ENCODE assay signal across 11 cellular contexts in genomic region chr21:14546719-14547118, GRCh38. TPM values are rescaled to one million over a fixed set of nuclear protein-coding genes. Genes with fewer than 3 reads are reported as not detected.
DNase-seq lines count a peak whose midpoint lies in the region; ATAC-seq, FAIRE-seq and TF ChIP-seq lines count a peak whose summit lies in the region.
"Not testable (repeated sequence)": the region's sequence is repeated elsewhere in the genome, so short reads cannot be mapped to it uniquely, and the experiment has no call there.
"Had no signal": no experiment of that assay in that cellular context is flagged by ENCODE, and none has a peak within 500 bp of the region (broad histone marks: within the 10 kb centered on the region; RNA-seq: fewer than 3 reads in every experiment).

No MANE protein-coding gene starts in this region.

- peaks cover 42 to 77% (median 61%) of the 10 kb centered on the region in 4 donors for H3K4me1 Mint-ChIP-seq in CD4-positive, alpha-beta memory T cell
- peaks cover 59% of the 10 kb centered on the region for H3K4me1 Mint-ChIP-seq in activated B cell treated with CpG ODN at 0.5 μM for 24 hours
- H3K4me1 Mint-ChIP-seq in activated T-cell treated with anti-CD3 and anti-CD28 coated beads, Interleukin-2, amount 50 U/mL, for 24 hours (ENCODE audit: low read depth): peaks cover 66% of the 10 kb centered on the region
- peaks cover 55% of the 10 kb centered on the region for H3K4me1 Mint-ChIP-seq in activated naive CD4-positive, alpha-beta T cell treated with anti-CD3 and anti-CD28 coated beads, Interleukin-2, amount 50 U/mL, for 24 hours
- peaks cover 31 to 76% (median 68%) of the 10 kb centered on the region in 7 donors for H3K4me1 Mint-ChIP-seq in naive thymus-derived CD4-positive, alpha-beta T cell
- peaks cover 28% of the 10 kb centered on the region for H3K4me1 Mint-ChIP-seq in stimulated activated memory B cell treated with anti-CD40 and anti-IgM and Interleukin-4, amounts not matched to agents 10 μg/mL and 1 μg/mL and 100 μg/mL, for 72 hours

- not testable (repeated sequence) for H3K9ac ChIP-seq in K562 (ENCODE audit: insufficient read depth in 1 of 2, low read depth in 2 of 2, low read length in 2 of 2)

- H3K9me1 ChIP-seq in K562 (ENCODE audit: control insufficient read depth, insufficient read depth, low read length): not testable (repeated sequence)

- not testable (repeated sequence) for H4K20me1 ChIP-seq in K562 (replicated peaks; ENCODE audit: control insufficient read depth, insufficient read depth, low read length)

- peak overlapping the region; percentile 61 for H2AFZ ChIP-seq in K562 (ENCODE audit: low read depth, low read length)

- DNase-seq in CD4-positive, alpha-beta memory T cell: peak in 1 of 5 donors; percentile 12
- DNase-seq in activated B cell treated with CpG ODN at 0.5 μM for 24 hours; activated T-cell treated with anti-CD3 and anti-CD28 coated beads, Interleukin-2, amount 50 U/mL, for 24 hours; K562 (ENCODE audit: extremely low read depth in 1 of 4, low spot score in 3 of 4); naive thymus-derived CD4-positive, alpha-beta T cell: not testable (repeated sequence)

- CTCF ChIA-PET in CD4-positive, alpha-beta memory T cell (lab: Charles Lee; ENCODE audit: partially characterized antibody): interaction anchor here (0.9 to 1.3 kb wide), 3 partner anchors 10 to 191 kb away, joined by 3 to 4 read pairs (median 3); no protein-coding TSS in a partner anchor
- CTCF ChIA-PET in activated B cell treated with CpG ODN at 0.5 μM for 24 hours (lab: Charles Lee); K562 (lab: Yijun Ruan, JAX; ENCODE audit: low intra/inter-chr PET ratio); naive thymus-derived CD4-positive, alpha-beta T cell (lab: Charles Lee): not testable (repeated sequence)

- H3K4me3 ChIP-seq in CD4-positive, alpha-beta memory T cell (ENCODE audit: low read length in 2 of 2); K562; naive thymus-derived CD4-positive, alpha-beta T cell (ENCODE audit: low read length): not testable (repeated sequence)

- H3K4me1 ChIP-seq in CD4-positive, alpha-beta memory T cell (ENCODE audit: insufficient read depth, low read length): peaks cover 75% of the 10 kb centered on the region
- H3K4me1 ChIP-seq in K562 (replicated peaks in 1 of 2; ENCODE audit: control insufficient read depth in 2 of 2, insufficient read depth in 2 of 2, low read length in 2 of 2): peaks cover 0 to 13% of the 10 kb centered on the region in 2 experiments; a peak in 2 of 5 replicates
- peaks cover 41 to 45% of the 10 kb centered on the region in 2 donors for H3K4me1 ChIP-seq in naive thymus-derived CD4-positive, alpha-beta T cell (ENCODE audit: control insufficient read depth in 2 of 2, insufficient read depth in 2 of 2, low read length in 2 of 2)

- POLR2A ChIA-PET in CD4-positive, alpha-beta memory T cell (lab: Charles Lee; ENCODE audit: partially characterized antibody): interaction anchor here (1.0 to 5.9 kb wide), 4 partner anchors 13 to 130 kb away, joined by 3 to 29 read pairs (median 13); no protein-coding TSS in a partner anchor
- POLR2A ChIA-PET in activated B cell treated with CpG ODN at 0.5 μM for 24 hours (lab: Charles Lee): interaction anchor here (0.6 to 1.7 kb wide), 4 partner anchors 11 to 129 kb away, joined by 3 to 4 read pairs (median 3); no protein-coding TSS in a partner anchor
- POLR2A ChIA-PET in K562 (lab: Yijun Ruan, JAX): not testable (repeated sequence)
- POLR2A ChIA-PET in naive thymus-derived CD4-positive, alpha-beta T cell (lab: Charles Lee): interaction anchor here (0.6 to 1.3 kb wide), 2 partner anchors 130 to 520 kb away, joined by 3 read pairs; no protein-coding TSS in a partner anchor

- not testable (repeated sequence) for FAIRE-seq in K562 (lab: Jason Lieb, UNC)

- not testable (repeated sequence) for H3K36me3 ChIP-seq in CD4-positive, alpha-beta memory T cell (ENCODE audit: insufficient read depth, low read length); KOPT-K1 (ENCODE audit: insufficient read depth, low read length); naive thymus-derived CD4-positive, alpha-beta T cell (ENCODE audit: control insufficient read depth in 2 of 3, insufficient read depth in 3 of 3, low read length in 3 of 3)
- peaks cover 14% of the 10 kb centered on the region; the same call in 2 of the 3 replicates for H3K36me3 ChIP-seq in K562 (ENCODE audit: control insufficient read depth, insufficient read depth, low read length)

- not testable (repeated sequence) for H3K9me3 ChIP-seq in CD4-positive, alpha-beta memory T cell (ENCODE audit: control insufficient read depth in 1 of 2, low read length in 2 of 2); KOPT-K1 (ENCODE audit: insufficient read depth, low read length, poor library complexity, severe bottlenecking); K562 (replicated peaks; ENCODE audit: control insufficient read depth, insufficient read depth, low read depth, low read length); naive thymus-derived CD4-positive, alpha-beta T cell (ENCODE audit: control insufficient read depth in 2 of 3, low read length in 3 of 3)

- TSS peak; percentile 50 for BruUV-seq in K562 (replicated peaks; lab: Mats Ljungman, UMichigan)

- WGBS in K562 (ENCODE audit: insufficient coverage, low coverage, missing lambda C conversion rate): 74% methylated on average over 7 of the region's 7 CpGs

- not testable (repeated sequence) for TF ChIP-seq EP300 in K562 (IDR thresholded peaks at IDR 0.05; ENCODE audit: low read length)

- not testable (repeated sequence) for H3K9me3 Mint-ChIP-seq in CD4-positive, alpha-beta memory T cell; activated B cell treated with CpG ODN at 0.5 μM for 24 hours; activated T-cell treated with anti-CD3 and anti-CD28 coated beads, Interleukin-2, amount 50 U/mL, for 24 hours; activated naive CD4-positive, alpha-beta T cell treated with anti-CD3 and anti-CD28 coated beads, Interleukin-2, amount 50 U/mL, for 24 hours; naive thymus-derived CD4-positive, alpha-beta T cell; stimulated activated memory B cell treated with anti-CD40 and anti-IgM and Interleukin-4, amounts not matched to agents 10 μg/mL and 1 μg/mL and 100 μg/mL, for 72 hours

- in situ Hi-C loops in K562 (cut with MboI): not testable (repeated sequence)

- H3K27ac Mint-ChIP-seq in CD4-positive, alpha-beta memory T cell: peak overlapping the region in 5 of 7 donors; percentile 43 to 94 (median 63)
- H3K27ac Mint-ChIP-seq in activated B cell treated with CpG ODN at 0.5 μM for 24 hours: peak overlapping the region; percentile 87
- H3K27ac Mint-ChIP-seq in activated T-cell treated with anti-CD3 and anti-CD28 coated beads, Interleukin-2, amount 50 U/mL, for 24 hours: peak overlapping the region; percentile 69
- H3K27ac Mint-ChIP-seq in activated naive CD4-positive, alpha-beta T cell treated with anti-CD3 and anti-CD28 coated beads, Interleukin-2, amount 50 U/mL, for 24 hours: peak overlapping the region; percentile 65
- H3K27ac Mint-ChIP-seq in naive thymus-derived CD4-positive, alpha-beta T cell: peak overlapping the region in 6 of 9 donors; percentile 19 to 95 (median 85)
- H3K27ac Mint-ChIP-seq in stimulated activated memory B cell treated with anti-CD40 and anti-IgM and Interleukin-4, amounts not matched to agents 10 μg/mL and 1 μg/mL and 100 μg/mL, for 72 hours: peak overlapping the region; percentile 77

- H3K27ac ChIP-seq in CD4-positive, alpha-beta memory T cell (ENCODE audit: low read depth, low read length): peak overlapping the region; percentile 47
- H3K27ac ChIP-seq in KOPT-K1 (ENCODE audit: low read depth, low read length, poor library complexity, severe bottlenecking): peak overlapping the region; percentile 75
- peak overlapping the region; percentile 76; the same call in 2 of the 3 replicates for H3K27ac ChIP-seq in K562 (ENCODE audit: extremely low read depth, low read depth, low read length)
- H3K27ac ChIP-seq in naive thymus-derived CD4-positive, alpha-beta T cell (ENCODE audit: low read depth, low read length): peak overlapping the region; percentile 82

- peak overlapping the region in 5 of 8 donors; percentile 20 to 64 (median 38) for H3K4me3 Mint-ChIP-seq in CD4-positive, alpha-beta memory T cell
- peak overlapping the region; percentile 41 for H3K4me3 Mint-ChIP-seq in activated B cell treated with CpG ODN at 0.5 μM for 24 hours
- peak overlapping the region; percentile 93 for H3K4me3 Mint-ChIP-seq in activated T-cell treated with anti-CD3 and anti-CD28 coated beads, Interleukin-2, amount 50 U/mL, for 24 hours
- not testable (repeated sequence) for H3K4me3 Mint-ChIP-seq in activated naive CD4-positive, alpha-beta T cell treated with anti-CD3 and anti-CD28 coated beads, Interleukin-2, amount 50 U/mL, for 24 hours
- H3K4me3 Mint-ChIP-seq in naive thymus-derived CD4-positive, alpha-beta T cell: peak overlapping the region in 2 of 10 donors; percentile 88 to 97
- peak overlapping the region; percentile 31 for H3K4me3 Mint-ChIP-seq in stimulated activated memory B cell treated with anti-CD40 and anti-IgM and Interleukin-4, amounts not matched to agents 10 μg/mL and 1 μg/mL and 100 μg/mL, for 72 hours

- H3K4me2 ChIP-seq in K562 (ENCODE audit: insufficient read depth, low read length): not testable (repeated sequence)

- H3K27me3 ChIP-seq in CD4-positive, alpha-beta memory T cell (ENCODE audit: insufficient read depth, low read length); K562 (ENCODE audit: control insufficient read depth in 2 of 2, insufficient read depth in 2 of 2, low read length in 2 of 2); naive thymus-derived CD4-positive, alpha-beta T cell (ENCODE audit: control insufficient read depth in 2 of 2, insufficient read depth in 2 of 2, low read length in 2 of 2): not testable (repeated sequence)

- not testable (repeated sequence) for TF ChIP-seq RAD21 in K562 (CRISPR knock-in tag; conservative IDR thresholded peaks at IDR 0.05 in 1 of 2, IDR thresholded peaks at IDR 0.05 in 1 of 2)

- intact Hi-C loops in CD4-positive, alpha-beta memory T cell (cut with micrococcal nuclease): loop anchor here (1.0 to 5.0 kb wide), 7 partner anchors 12 to 1186 kb away; partner anchors contain the start of gene HSPA13
- intact Hi-C loops in activated B cell treated with CpG ODN at 0.5 μM for 24 hours (cut with micrococcal nuclease) (loop anchor here (1.0 to 5.0 kb wide), 4 partner anchors 11 to 192 kb away; no protein-coding TSS in a partner anchor), K562 (cut with micrococcal nuclease) (loop anchor here (2.0 to 5.0 kb wide), 2 partner anchors 56 to 92 kb away; no protein-coding TSS in a partner anchor)
- intact Hi-C loops in naive thymus-derived CD4-positive, alpha-beta T cell (cut with micrococcal nuclease): loop anchor here (1.0 to 5.0 kb wide), 15 partner anchors 12 to 1184 kb away; partner anchors contain the start of genes HSPA13 (in 2 of the 2), NRIP1 (in 1 of the 2) and RBM11 (in 1 of the 2)

- TF ChIP-seq CTCF in activated B cell treated with CpG ODN at 0.5 μM for 24 hours (IDR thresholded peaks at IDR 0.05); K562 (IDR thresholded peaks at IDR 0.05 in 2 of 3, conservative IDR thresholded peaks at IDR 0.05 in 1 of 3; ENCODE audit: insufficient read depth in 2 of 3, low read depth in 1 of 3, low read length in 3 of 3): not testable (repeated sequence)

- ATAC-seq in activated B cell treated with CpG ODN at 0.5 μM for 24 hours (ENCODE audit: low read depth); K562; naive thymus-derived CD4-positive, alpha-beta T cell; stimulated activated memory B cell treated with anti-CD40 and anti-IgM and Interleukin-4, amounts not matched to agents 10 μg/mL and 1 μg/mL and 100 μg/mL, for 72 hours: not testable (repeated sequence)

- peaks cover 51% of the 10 kb centered on the region for H3K79me2 ChIP-seq in K562 (ENCODE audit: control insufficient read depth, insufficient read depth, low read length)

- H3K27me3 Mint-ChIP-seq in CD4-positive, alpha-beta memory T cell; activated B cell treated with CpG ODN at 0.5 μM for 24 hours; activated T-cell treated with anti-CD3 and anti-CD28 coated beads, Interleukin-2, amount 50 U/mL, for 24 hours; activated naive CD4-positive, alpha-beta T cell treated with anti-CD3 and anti-CD28 coated beads, Interleukin-2, amount 50 U/mL, for 24 hours; naive thymus-derived CD4-positive, alpha-beta T cell; stimulated activated memory B cell treated with anti-CD40 and anti-IgM and Interleukin-4, amounts not matched to agents 10 μg/mL and 1 μg/mL and 100 μg/mL, for 72 hours: not testable (repeated sequence)

- TF ChIP-seq POLR2A in K562 (conservative IDR thresholded peaks at IDR 0.05): not testable (repeated sequence)

- H3K36me3 Mint-ChIP-seq in CD4-positive, alpha-beta memory T cell: peaks cover 0 to 16% of the 10 kb centered on the region in 2 donors
- peaks cover 10% of the 10 kb centered on the region for H3K36me3 Mint-ChIP-seq in activated B cell treated with CpG ODN at 0.5 μM for 24 hours (ENCODE audit: low read depth)
- peaks cover 30% of the 10 kb centered on the region for H3K36me3 Mint-ChIP-seq in activated T-cell treated with anti-CD3 and anti-CD28 coated beads, Interleukin-2, amount 50 U/mL, for 24 hours (ENCODE audit: low read depth)
- H3K36me3 Mint-ChIP-seq in activated naive CD4-positive, alpha-beta T cell treated with anti-CD3 and anti-CD28 coated beads, Interleukin-2, amount 50 U/mL, for 24 hours: peaks cover 13% of the 10 kb centered on the region
- peaks cover 0 to 23% (median 0%) of the 10 kb centered on the region in 5 donors for H3K36me3 Mint-ChIP-seq in naive thymus-derived CD4-positive, alpha-beta T cell
- peaks cover 43% of the 10 kb centered on the region for H3K36me3 Mint-ChIP-seq in stimulated activated memory B cell treated with anti-CD40 and anti-IgM and Interleukin-4, amounts not matched to agents 10 μg/mL and 1 μg/mL and 100 μg/mL, for 72 hours

RNA-seq across cellular contexts. Expression of gene SAMSN1, which starts 0.6 kb away (rescaled TPM):
- total RNA-seq in CD4-positive, alpha-beta memory T cell: 10 to 100 TPM; 58.0 to 59.5 TPM
- polyA plus RNA-seq in CD4-positive, alpha-beta memory T cell: 10 to 100 TPM; 50.8 to 56.3 TPM
- total RNA-seq in activated B cell treated with CpG ODN at 0.5 μM for 24 hours: 48.7 and 49.7 TPM in 2 replicates
- 35.2 and 136 TPM in 2 replicates for total RNA-seq in K562 (2011; cell fraction: chromatin; rRNA removed; ENCODE audit: low replicate concordance)
- total RNA-seq in K562 (2011; cell fraction: nucleolus; rRNA removed): 20.5 and 30.3 TPM in 2 replicates
- 46.3 and 72.5 TPM in 2 replicates for total RNA-seq in K562 (2011; cell fraction: nucleoplasm; rRNA removed)
- total RNA-seq in K562 (2014; rRNA removed): 96.8 and 106 TPM in 2 replicates
- total RNA-seq in K562 (2014; rRNA removed; fragmentation: Illumina TruSeq; extraction: Trizol): 201 and 218 TPM in 2 replicates
- 143 and 159 TPM in 2 replicates for total RNA-seq in K562 (2015; rRNA removed; fragmentation: Illumina TruSeq; extraction: Trizol)
- 101 and 118 TPM in 2 replicates for total RNA-seq in K562 (2021)
- polyA plus RNA-seq in K562 (2011; rRNA removed): 135 and 151 TPM in 2 replicates
- 22.7 and 52.5 TPM in 2 replicates for polyA plus RNA-seq in K562 (2011; cell fraction: cytosol; rRNA removed)
- 48.6 and 89.9 TPM in 2 replicates for polyA plus RNA-seq in K562 (2011; cell fraction: nucleus; rRNA removed)
- polyA plus RNA-seq in K562 (2012): 101 and 117 TPM in 2 replicates
- polyA plus RNA-seq in K562 (2014; fragmentation: Illumina TruSeq; extraction: Trizol): 172 and 209 TPM in 2 replicates
- 100 to 1,000 TPM; 184 to 223 TPM for polyA plus RNA-seq in K562 (2014; fragmentation: Nextera tagmentation; extraction: Ambion mirVana)
- polyA plus RNA-seq in K562 (2014; rRNA removed): 129 and 135 TPM in 2 replicates
- 95.4 and 142 TPM in 2 replicates for polyA minus RNA-seq in K562 (2011; rRNA and poly(A)+ RNA removed)
- 33.6 and 37.9 TPM in 2 replicates for polyA minus RNA-seq in K562 (2011; cell fraction: cytosol; rRNA and poly(A)+ RNA removed)
- polyA minus RNA-seq in K562 (2011; cell fraction: nucleus; rRNA and poly(A)+ RNA removed): 39.7 and 92.0 TPM in 2 replicates
- total RNA-seq in naive thymus-derived CD4-positive, alpha-beta T cell: 100 to 1,000 TPM in 1 of 5 experiments, 10 to 100 TPM in 4; 27.5 to 136 (median 38.0) TPM
- 10 to 100 TPM; 25.5 to 30.9 TPM for polyA plus RNA-seq in naive thymus-derived CD4-positive, alpha-beta T cell
- total RNA-seq: GM23248, LHCN-M2, PC-3 had no signal
- polyA plus RNA-seq: GM23248 had no signal
